9 cellular contexts compared by ENCODE assay signal in the genomic region with DNA sequence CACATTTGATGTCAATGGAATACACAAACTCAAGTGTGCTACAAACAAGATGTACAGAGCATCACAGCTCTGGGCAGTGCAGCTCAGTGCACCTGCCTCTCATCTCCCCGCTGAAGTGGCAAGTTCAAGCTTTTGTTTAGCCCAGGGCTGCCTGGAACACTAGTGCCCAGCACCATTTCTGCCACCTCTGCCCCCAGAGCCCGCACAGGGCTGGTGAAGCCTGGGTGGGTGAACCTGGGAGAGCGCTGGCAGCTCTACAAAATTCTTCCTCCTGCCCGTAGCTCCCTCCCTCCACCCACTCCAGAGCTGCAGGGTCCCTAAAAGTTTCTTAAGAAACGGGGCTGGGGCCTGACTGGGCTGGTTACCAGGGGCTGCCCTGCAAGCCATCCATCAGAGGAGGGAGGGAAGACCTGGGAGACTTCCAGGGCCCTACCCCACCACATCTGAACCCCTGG. TPM values are rescaled to one million over a fixed set of nuclear protein-coding genes. Genes with fewer than 3 reads are reported as not detected.
DNase-seq lines count a peak whose midpoint lies in the region; ATAC-seq and TF ChIP-seq lines count a peak whose summit lies in the region.
"Had no signal": no experiment of that assay in that cellular context is flagged by ENCODE, and none has a peak within 500 bp of the region (broad histone marks: within the 10 kb centered on the region; RNA-seq: fewer than 3 reads in every experiment).

No MANE protein-coding gene starts in this region.

- H3K36me3 ChIP-seq in BLaER1 (no peaks in the 10 kb centered on the region), RWPE2 (ENCODE audit: low read depth) (no peaks in the 10 kb centered on the region)
- H3K36me3 ChIP-seq: thoracic aorta had no signal

- peaks cover 77% of the 10 kb centered on the region for H3K4me1 ChIP-seq in BLaER1
- H3K4me1 ChIP-seq in RWPE2 (ENCODE audit: insufficient read depth, poor library complexity, severe bottlenecking): no peaks in the 10 kb centered on the region

- H3K9me3 ChIP-seq in BLaER1 (no peaks in the 10 kb centered on the region), RWPE2 (ENCODE audit: severe bottlenecking) (no peaks in the 10 kb centered on the region)
- H3K9me3 ChIP-seq: thoracic aorta had no signal

- peak overlapping the region; percentile 98 for H3K4me2 ChIP-seq in BLaER1

- H3K27me3 Mint-ChIP-seq in CD14-positive monocyte (ENCODE audit: low read depth in 3 of 3): peaks cover 58 to 82% (median 63%) of the 10 kb centered on the region in 3 donors
- H3K27me3 Mint-ChIP-seq in mesothelial cell of epicardium (ENCODE audit: low read depth): peaks cover 49% of the 10 kb centered on the region

- H4K20me1 ChIP-seq in BLaER1: peaks cover 23% of the 10 kb centered on the region

- H3K27ac Mint-ChIP-seq in CD14-positive monocyte (no peak overlapping the region), mesothelial cell of epicardium (no peak overlapping the region)

- TF ChIP-seq CTCF in CD14-positive monocyte (IDR thresholded peaks at IDR 0.05) (no peak), RWPE2 (IDR thresholded peaks at IDR 0.05; ENCODE audit: poor library complexity, severe bottlenecking) (no peak), mesothelial cell of epicardium (IDR thresholded peaks at IDR 0.05; ENCODE audit: unreplicated experiment) (no peak)

- peak overlapping the region; percentile 47 to 78 for H3K4me3 Mint-ChIP-seq in CD14-positive monocyte
- H3K4me3 Mint-ChIP-seq in mesothelial cell of epicardium: peak overlapping the region; percentile 41

- H3K9me3 Mint-ChIP-seq in CD14-positive monocyte (peaks cover 2 to 17% (median 11%) of the 10 kb centered on the region in 7 donors), mesothelial cell of epicardium (no peaks in the 10 kb centered on the region)

- H3K4me3 ChIP-seq in BLaER1 (peak overlapping the region; percentile 89), RWPE2 (ENCODE audit: severe bottlenecking) (no peak overlapping the region)

- H3K36me3 Mint-ChIP-seq in CD14-positive monocyte (peaks cover 0 to 8% of the 10 kb centered on the region in 2 donors), mesothelial cell of epicardium (no peaks in the 10 kb centered on the region)

- H3K4me1 Mint-ChIP-seq in CD14-positive monocyte (peaks cover 26% of the 10 kb centered on the region), mesothelial cell of epicardium (peaks cover 6% of the 10 kb centered on the region)

- H3K27ac ChIP-seq in BLaER1: peak overlapping the region; percentile 91
- no peak overlapping the region for H3K27ac ChIP-seq in RWPE2 (ENCODE audit: poor library complexity, severe bottlenecking)
- H3K27ac ChIP-seq: thoracic aorta had no signal

- intact Hi-C loops in CD14-positive monocyte (cut with micrococcal nuclease): loop anchor here (5.0 to 10.0 kb wide), 2 partner anchors 36 to 274 kb away; partner anchors contain the start of genes ILKAP (in 1 of the 2) and UBE2F (in 1 of the 2)

- H3K9ac ChIP-seq in BLaER1: peak overlapping the region; percentile 91; the same call in 1 of the 2 replicates

- H3K27me3 ChIP-seq in BLaER1: no peaks in the 10 kb centered on the region
- H3K27me3 ChIP-seq in RWPE2 (ENCODE audit: insufficient read depth, poor library complexity, severe bottlenecking): peaks cover 3% of the 10 kb centered on the region

- no peak for ATAC-seq in RWPE2 (ENCODE audit: low read depth)
- ATAC-seq in HG02884 (IDR thresholded peaks at IDR 0.05; ENCODE audit: unreplicated experiment): no peak
- ATAC-seq: right cardiac atrium had no signal

- DNase-seq in CD14-positive monocyte (ENCODE audit: low spot score) (no peak), RWPE2 (ENCODE audit: low spot score) (peak; percentile 14), mesothelial cell of epicardium (ENCODE audit: low spot score in 2 of 2, unreplicated experiment in 2 of 2) (no peak), amygdala (lab: John Stamatoyannopoulos, UW) (no peak), activated gamma-delta T cell (lab: John Stamatoyannopoulos, UW) (no peak)

RNA-seq across cellular contexts. Expression of gene HES6, which starts 1.5 kb away (rescaled TPM):
- polyA plus RNA-seq in CD14-positive monocyte: 1 to 10 TPM; 2.1 to 4.0 TPM
- 4.2 to 5.1 TPM (median 4.3 TPM) in 3 replicates for total RNA-seq in mesothelial cell of epicardium

RNA-seq across cellular contexts. Expression of gene ILKAP, which starts 34.8 kb away (rescaled TPM):
- 10 to 100 TPM; 23.2 to 29.3 TPM for polyA plus RNA-seq in CD14-positive monocyte
- 48.6 to 54.0 TPM (median 50.8 TPM) in 3 replicates for total RNA-seq in mesothelial cell of epicardium

RNA-seq across cellular contexts. Expression of gene PER2, which starts 50.1 kb away (rescaled TPM):
- polyA plus RNA-seq in CD14-positive monocyte: 1 to 10 TPM; 1.6 to 3.1 TPM
- 11.4 to 12.7 TPM (median 11.7 TPM) in 3 replicates for total RNA-seq in mesothelial cell of epicardium
